Comparison of ENCODE assay signal across 1 cellular context in the genomic region with DNA sequence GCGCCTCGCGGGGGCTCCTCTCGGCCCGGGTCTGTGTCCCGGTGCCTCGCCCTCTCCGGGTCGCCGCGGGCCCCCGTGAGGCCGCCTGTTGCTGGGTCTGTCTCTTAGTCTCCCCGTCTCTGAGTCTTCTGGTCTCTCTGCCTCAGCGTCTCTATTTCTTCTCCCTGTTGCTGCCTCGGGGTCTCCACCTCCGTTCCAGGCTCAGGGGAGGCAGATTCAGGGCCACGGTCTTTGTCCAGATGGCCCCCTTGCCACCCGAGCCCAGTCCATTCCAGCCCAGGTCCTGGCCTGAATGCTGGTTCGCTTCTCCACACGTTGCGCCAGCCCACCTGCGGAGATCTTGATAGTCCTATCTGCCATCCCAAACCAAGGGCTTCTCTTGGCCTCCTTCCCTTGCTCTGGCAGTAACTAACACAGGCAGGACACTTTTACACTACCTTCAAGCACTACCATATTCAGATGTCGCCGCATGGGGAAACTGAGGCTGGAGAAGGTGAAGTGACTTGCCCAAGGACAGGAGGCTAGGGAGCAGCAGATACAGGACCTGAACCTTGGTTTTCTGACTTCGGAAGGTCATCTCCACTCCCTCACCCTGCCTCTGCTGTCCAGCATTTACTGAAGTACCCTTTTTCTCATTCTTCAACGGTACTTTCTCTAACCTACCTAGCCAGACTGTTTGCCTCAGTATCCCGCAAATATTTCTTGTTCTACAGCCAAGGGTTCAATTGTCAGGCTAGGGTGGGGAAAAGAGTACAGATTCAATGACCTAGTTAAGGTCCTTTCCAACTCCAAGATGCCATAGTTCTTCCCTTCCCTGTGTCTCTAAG.
TF ChIP-seq lines count a peak whose summit lies in the region.

No MANE protein-coding gene starts in this region.

TF ChIP-seq in HCT116, 20 proteins besides CTCF, POLR2A, EP300 and RAD21 (continued from another document):
- TF ChIP-seq REST (IDR thresholded peaks at IDR 0.05; ENCODE audit: low read depth): no peak
- TF ChIP-seq EZH2phosphoT487 (IDR thresholded peaks at IDR 0.05; ENCODE audit: borderline replicate concordance): no peak
- TF ChIP-seq SP1 (IDR thresholded peaks at IDR 0.05; ENCODE audit: low read depth): no peak
- TF ChIP-seq POLR2AphosphoS5 (IDR thresholded peaks at IDR 0.05; ENCODE audit: low read depth, low read length): no peak
- TF ChIP-seq CEBPB (IDR thresholded peaks at IDR 0.05; ENCODE audit: low read depth): no peak
- no peak for TF ChIP-seq ZFX (IDR thresholded peaks at IDR 0.05)
- no peak for TF ChIP-seq EZH2 (IDR thresholded peaks at IDR 0.05)
- no peak for TF ChIP-seq ZBTB33 (IDR thresholded peaks at IDR 0.05; ENCODE audit: extremely low read depth, insufficient replicate concordance, low read length)
